Comparison of ENCODE assay signal across 16 cellular contexts in genomic region chr4:1115528-1116293, GRCh38. TPM values are rescaled to one million over a fixed set of nuclear protein-coding genes. Genes with fewer than 3 reads are reported as not detected.
"Had no signal": no experiment of that assay in that cellular context is flagged by ENCODE, and none has a peak within 500 bp of the region (broad histone marks: within the 10 kb centered on the region; RNA-seq: fewer than 3 reads in every experiment).

No MANE protein-coding gene starts in this region.

- H3K4me3 Mint-ChIP-seq: activated CD8-positive, alpha-beta memory T cell treated with anti-CD3 and anti-CD28 coated beads, Interleukin-2, amount 10 ng/mL, durations not matched to agents 7 days and 5 days; activated T-cell treated with anti-CD3 and anti-CD28 coated beads, Interleukin-2, amount 50 U/mL, for 24 hours; endodermal cell; neural progenitor cell; stimulated activated naive CD8-positive, alpha-beta T cell treated with anti-CD3 and anti-CD28 coated beads, Interleukin-15, Interleukin-2, amounts not matched to agents 100 ng/mL and 50 ng/mL, for 24 hours; T-helper 2 cell treated with Interferon-gamma antibody and Interleukin-4, amounts not matched to agents 5 μg/mL and 100 μg/mL, for 36 hours had no signal

- H3K9me3 ChIP-seq: sigmoid colon, upper lobe of right lung had no signal

- H3K4me3 ChIP-seq: neural progenitor cell, sigmoid colon, upper lobe of right lung had no signal

- H3K9me3 Mint-ChIP-seq: activated naive CD4-positive, alpha-beta T cell treated with anti-CD3 and anti-CD28 coated beads, Interleukin-2, amount 50 U/mL, for 72 hours; activated T-cell treated with anti-CD3 and anti-CD28 coated beads, Interleukin-2, amount 50 U/mL, for 24 hours; endodermal cell; stimulated activated naive CD8-positive, alpha-beta T cell treated with anti-CD3 and anti-CD28 coated beads, Interleukin-15, Interleukin-2, amounts not matched to agents 100 ng/mL and 50 ng/mL, for 24 hours; T-helper 2 cell treated with Interferon-gamma antibody and Interleukin-4, amounts not matched to agents 5 μg/mL and 100 μg/mL, for 36 hours had no signal

- H3K4me1 ChIP-seq: neural progenitor cell, upper lobe of right lung had no signal

- H3K36me3 Mint-ChIP-seq: activated CD8-positive, alpha-beta memory T cell treated with anti-CD3 and anti-CD28 coated beads, Interleukin-2, amount 10 ng/mL, durations not matched to agents 7 days and 5 days; neural progenitor cell had no signal

- H3K9ac ChIP-seq: neural progenitor cell had no signal

- H3K27ac ChIP-seq: neural progenitor cell, sigmoid colon, upper lobe of right lung had no signal

- H3K27ac Mint-ChIP-seq: activated CD8-positive, alpha-beta memory T cell treated with anti-CD3 and anti-CD28 coated beads, Interleukin-2, amount 10 ng/mL, durations not matched to agents 7 days and 5 days; activated naive CD4-positive, alpha-beta T cell treated with anti-CD3 and anti-CD28 coated beads, Interleukin-2, amount 50 U/mL, for 72 hours; activated T-cell treated with anti-CD3 and anti-CD28 coated beads, Interleukin-2, amount 50 U/mL, for 24 hours; endodermal cell; neural progenitor cell; stimulated activated naive CD8-positive, alpha-beta T cell treated with anti-CD3 and anti-CD28 coated beads, Interleukin-15, Interleukin-2, amounts not matched to agents 100 ng/mL and 50 ng/mL, for 24 hours; T-helper 2 cell treated with Interferon-gamma antibody and Interleukin-4, amounts not matched to agents 5 μg/mL and 100 μg/mL, for 36 hours had no signal

- DNase-seq: activated CD4-positive, alpha-beta T cell treated with anti-CD3 and anti-CD28 coated beads, Interleukin-2, amount 50 U/mL, for 48 hours; activated CD8-positive, alpha-beta memory T cell treated with anti-CD3 and anti-CD28 coated beads, Interleukin-2, amount 10 ng/mL, durations not matched to agents 7 days and 5 days; activated effector memory CD4-positive, alpha-beta T cell treated with Interleukin-2 at 50 U/mL for 16 hours; activated T-cell treated with anti-CD3 and anti-CD28 coated beads, Interleukin-2, amount 50 U/mL, for 24 hours; endodermal cell; glutamatergic neuron; left ventricle myocardium superior; sigmoid colon; stimulated activated CD4-positive, alpha-beta T cell treated with anti-CD3 and anti-CD28 coated beads, Interleukin-12 subunit alpha, Interleukin-12 subunit beta, amount 100 ng/mL, for 4 hours; SW 1271; upper lobe of right lung had no signal

- H3K4me1 Mint-ChIP-seq: activated CD8-positive, alpha-beta memory T cell treated with anti-CD3 and anti-CD28 coated beads, Interleukin-2, amount 10 ng/mL, durations not matched to agents 7 days and 5 days had no signal

- H2AFZ ChIP-seq: neural progenitor cell had no signal

- H3K4me2 ChIP-seq: neural progenitor cell had no signal

- H3K36me3 ChIP-seq: neural progenitor cell, sigmoid colon, upper lobe of right lung had no signal

RNA-seq across cellular contexts. Expression of gene RNF212, which starts 2.3 kb away (rescaled TPM):
- total RNA-seq: myocyte had no signal
